17 cellular contexts compared by ENCODE assay signal in genomic region chr7:50828801-50829200, GRCh38. TPM values are rescaled to one million over a fixed set of nuclear protein-coding genes. Genes with fewer than 3 reads are reported as not detected.
A peak's percentile ranks its signal among the peaks of the same experiment; 100 is the strongest.
DNase-seq lines count a peak whose midpoint lies in the region; ATAC-seq, FAIRE-seq and TF ChIP-seq lines count a peak whose summit lies in the region.
"Had no signal": no experiment of that assay in that cellular context is flagged by ENCODE, and none has a peak within 500 bp of the region (broad histone marks: within the 10 kb centered on the region; RNA-seq: fewer than 3 reads in every experiment).

No MANE protein-coding gene starts in this region.

- no peaks in the 10 kb centered on the region for H3F3A ChIP-seq in PC-3 (ENCODE audit: low read length, unreplicated experiment)

- H3K36me3 ChIP-seq in PC-3 (ENCODE audit: low read depth, low read length): no peaks in the 10 kb centered on the region
- no peaks in the 10 kb centered on the region for H3K36me3 ChIP-seq in endothelial cell of umbilical vein (ENCODE audit: control insufficient read depth in 2 of 2, extremely low read depth in 1 of 2, insufficient read depth in 2 of 2, low read length in 2 of 2)
- H3K36me3 ChIP-seq: BE2C had no signal

- POLR2A ChIA-PET in PC-3 (lab: Charles Lee; ENCODE audit: unreplicated experiment): no interaction called here
- POLR2A ChIA-PET in endothelial cell of umbilical vein (lab: Charles Lee): no interaction called here

- H3K79me2 ChIP-seq in PC-3 (ENCODE audit: low read length) (no peaks in the 10 kb centered on the region), endothelial cell of umbilical vein (ENCODE audit: control insufficient read depth, insufficient read depth, low read length) (no peaks in the 10 kb centered on the region)

- TF ChIP-seq POLR2A in endothelial cell of umbilical vein (IDR thresholded peaks at IDR 0.05; ENCODE audit: low read depth, low read length): no peak

- H3K27ac ChIP-seq in PC-3 (ENCODE audit: low read length) (0 out of 2 replicates have a peak overlapping the region, but pooled peaks have one; percentile 6), endothelial cell of umbilical vein (ENCODE audit: insufficient read depth, low read depth, low read length) (peak overlapping the region; percentile 36)
- H3K27ac ChIP-seq: GM23248, HL-60 had no signal

- DNase-seq in PC-3 (no peak), endothelial cell of umbilical vein (ENCODE audit: low read depth, low spot score) (no peak), kidney glomerular epithelial cell (lab: John Stamatoyannopoulos, UW) (peak; percentile 11), SW 1271 (lab: John Stamatoyannopoulos, UW) (no peak)
- DNase-seq: BE2C; C1 segment of cervical spinal cord; CD8-positive, alpha-beta memory T cell; COR-L47; GM23248; HCEC 1CT had no signal

- BruUV-seq in PC-3 (replicated peaks; lab: Mats Ljungman, UMichigan) (no TSS peak), endothelial cell of umbilical vein (replicated peaks; lab: Mats Ljungman, UMichigan) (no TSS peak)

- no peak overlapping the region for H3K4me2 ChIP-seq in PC-3 (ENCODE audit: low read length)
- H3K4me2 ChIP-seq in endothelial cell of umbilical vein (ENCODE audit: insufficient read depth, low read length): no peak overlapping the region

- ATAC-seq in PC-3: no peak
- no peak for ATAC-seq in GM21528 (IDR thresholded peaks at IDR 0.05; ENCODE audit: low FRiP score, unreplicated experiment)
- no peak for ATAC-seq in HG03565 (IDR thresholded peaks at IDR 0.05; ENCODE audit: unreplicated experiment)

- TF ChIP-seq CTCF in PC-3 (conservative IDR thresholded peaks at IDR 0.05; ENCODE audit: low read depth, low read length) (no peak), endothelial cell of umbilical vein (IDR thresholded peaks at IDR 0.05; ENCODE audit: extremely low read depth in 1 of 2, insufficient read depth in 1 of 2, low read depth in 1 of 2, low read length in 2 of 2) (no peak)

- H3K4me1 ChIP-seq in PC-3 (ENCODE audit: insufficient read depth, low read length) (peaks cover 65% of the 10 kb centered on the region), endothelial cell of umbilical vein (ENCODE audit: control insufficient read depth, extremely low read depth, insufficient read depth, low read length) (peaks cover 34% of the 10 kb centered on the region)
- H3K4me1 ChIP-seq: BE2C had no signal

- H3K9me3 ChIP-seq in PC-3 (ENCODE audit: low read length) (no peaks in the 10 kb centered on the region), endothelial cell of umbilical vein (replicated peaks; ENCODE audit: control insufficient read depth, insufficient read depth, low read length) (no peaks in the 10 kb centered on the region)
- H3K9me3 ChIP-seq: BE2C had no signal

- no peaks in the 10 kb centered on the region for H3K9me2 ChIP-seq in PC-3 (replicated peaks; ENCODE audit: low read length)

- H3K9ac ChIP-seq in PC-3 (ENCODE audit: low read length) (no peak overlapping the region; the same call in 1 of the 2 replicates), endothelial cell of umbilical vein (replicated peaks; ENCODE audit: extremely low read depth, insufficient read depth, low read length) (no peak overlapping the region)
- H3K9ac ChIP-seq: GM23248 had no signal

- H3K4me3 ChIP-seq in PC-3 (ENCODE audit: low read length) (no peak overlapping the region), endothelial cell of umbilical vein (replicated peaks in 1 of 3; ENCODE audit: insufficient read depth in 1 of 3, low read depth in 1 of 3, low read length in 3 of 3) (no peak overlapping the region)
- H3K4me3 ChIP-seq: GM23248 had no signal

- FAIRE-seq in endothelial cell of umbilical vein (lab: Jason Lieb, UNC): peak; percentile 37
- FAIRE-seq: A204.1, G401.6, GM12891, GM19239 had no signal

- no peaks in the 10 kb centered on the region for H3K27me3 ChIP-seq in PC-3 (ENCODE audit: low read length)
- H3K27me3 ChIP-seq in endothelial cell of umbilical vein (ENCODE audit: control insufficient read depth in 2 of 2, insufficient read depth in 2 of 2, low read length in 2 of 2): no peaks in the 10 kb centered on the region

- dilution Hi-C loops in endothelial cell of umbilical vein (cut with MboI; ENCODE audit: extremely low pct_ligation_motif_present, low sequenced_read_pairs): no loop called here

- H2AFZ ChIP-seq in PC-3 (ENCODE audit: low read length): no peak overlapping the region
- H2AFZ ChIP-seq in endothelial cell of umbilical vein (ENCODE audit: low read depth, low read length): peak overlapping the region; percentile 20
- H2AFZ ChIP-seq: GM23248 had no signal

- no peaks in the 10 kb centered on the region for H3K9me1 ChIP-seq in endothelial cell of umbilical vein (replicated peaks; ENCODE audit: control insufficient read depth, extremely low read depth, insufficient read depth, low read length)

- H4K20me1 ChIP-seq in PC-3 (ENCODE audit: low read length) (no peaks in the 10 kb centered on the region), endothelial cell of umbilical vein (replicated peaks; ENCODE audit: control insufficient read depth, extremely low read depth, insufficient read depth, low read length) (no peaks in the 10 kb centered on the region)

- CTCF ChIA-PET in PC-3 (lab: Charles Lee) (no interaction called here), endothelial cell of umbilical vein (lab: Charles Lee) (interaction anchor here (1.6 kb wide), 1 partner anchor 313 kb away, joined by 3 read pairs; no protein-coding TSS in a partner anchor)

- intact Hi-C loops in PC-3 (cut with micrococcal nuclease) (loop anchor here (5.0 kb wide), 1 partner anchor 134 kb away; no protein-coding TSS in a partner anchor), endothelial cell of umbilical vein (cut with micrococcal nuclease) (loop anchor here (5.0 kb wide), 1 partner anchor 102 kb away; no protein-coding TSS in a partner anchor)

TF ChIP-seq in endothelial cell of umbilical vein, 7 proteins besides CTCF, POLR2A, EP300 and RAD21:
- TF ChIP-seq MYC (IDR thresholded peaks at IDR 0.05; ENCODE audit: low read depth, low read length): no peak
- no peak for TF ChIP-seq MAX (IDR thresholded peaks at IDR 0.05; ENCODE audit: insufficient read depth, insufficient read length)
- TF ChIP-seq FOS (IDR thresholded peaks at IDR 0.05; ENCODE audit: borderline replicate concordance, insufficient read depth, low read length): no peak
- no peak for TF ChIP-seq EZH2 (IDR thresholded peaks at IDR 0.05; ENCODE audit: borderline replicate concordance, low read depth, low read length, severe bottlenecking)
- TF ChIP-seq JUN (IDR thresholded peaks at IDR 0.05; ENCODE audit: borderline replicate concordance, insufficient read depth, insufficient read length, low read depth): no peak

RNA-seq across cellular contexts. Expression of gene GRB10, which starts 46.1 kb away (rescaled TPM):
- total RNA-seq in PC-3 (2014; rRNA removed): 61.3 and 89.8 TPM in 2 replicates
- total RNA-seq in endothelial cell of umbilical vein: 240 and 243 TPM in 2 replicates
- polyA plus RNA-seq in endothelial cell of umbilical vein: 36.2 and 43.7 TPM in 2 replicates
- 30.5 and 31.8 TPM in 2 replicates for polyA plus RNA-seq in endothelial cell of umbilical vein (2011; cell fraction: cytosol; rRNA removed)
- polyA plus RNA-seq in endothelial cell of umbilical vein (2011; cell fraction: nucleus; rRNA removed): 127 and 138 TPM in 2 replicates
- 81.9 and 101 TPM in 2 replicates for polyA plus RNA-seq in endothelial cell of umbilical vein (2012)
- polyA minus RNA-seq in endothelial cell of umbilical vein: 129 and 144 TPM in 2 replicates
- 19.9 TPM for polyA minus RNA-seq in endothelial cell of umbilical vein (2011; cell fraction: cytosol; rRNA and poly(A)+ RNA removed)
- polyA minus RNA-seq in endothelial cell of umbilical vein (2011; cell fraction: nucleus; rRNA and poly(A)+ RNA removed): 265 and 279 TPM in 2 replicates
